14 cellular contexts compared by ENCODE assay signal in the genomic region with DNA sequence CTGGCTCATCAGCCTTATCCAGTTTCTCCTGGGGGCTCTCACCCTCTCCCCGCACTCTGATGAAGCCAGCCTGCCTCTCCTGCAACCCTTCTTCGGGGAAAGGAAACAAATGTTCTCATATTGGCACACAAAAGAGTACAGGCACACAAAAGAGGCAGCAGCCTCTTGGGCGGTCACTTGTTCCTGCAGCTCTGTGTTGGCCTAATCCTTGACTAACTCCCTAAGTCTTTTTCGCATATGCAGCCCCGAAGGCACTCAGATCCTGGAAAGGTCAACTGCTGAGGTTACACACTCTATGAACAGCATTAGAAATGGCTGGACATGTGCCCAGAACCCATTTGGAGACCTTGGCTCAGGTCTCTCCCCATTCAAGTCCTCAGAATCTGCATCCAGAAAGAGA. TPM values are rescaled to one million over a fixed set of nuclear protein-coding genes. Genes with fewer than 3 reads are reported as not detected.
DNase-seq lines count a peak whose midpoint lies in the region; ATAC-seq and TF ChIP-seq lines count a peak whose summit lies in the region.
"Had no signal": no experiment of that assay in that cellular context is flagged by ENCODE, and none has a peak within 500 bp of the region (broad histone marks: within the 10 kb centered on the region; RNA-seq: fewer than 3 reads in every experiment).

No MANE protein-coding gene starts in this region.

- no peak overlapping the region for H2BK12ac ChIP-seq in neuronal stem cell (ENCODE audit: low read length)

- no peak overlapping the region for H4K91ac ChIP-seq in neuronal stem cell (ENCODE audit: low read depth, low read length, poor library complexity)

- H3K4me1 ChIP-seq in ascending aorta (peaks cover 8 to 15% of the 10 kb centered on the region in 2 donors), heart right ventricle (peaks cover 5 to 35% (median 20%) of the 10 kb centered on the region in 9 donors), neuronal stem cell (ENCODE audit: control insufficient read depth in 2 of 2, insufficient read depth in 1 of 2, low read depth in 1 of 2, low read length in 2 of 2) (peaks cover 1 to 3% of the 10 kb centered on the region in 2 donors), tibial artery (peaks cover 0 to 23% (median 19%) of the 10 kb centered on the region in 4 donors)

- H3K27me3 ChIP-seq in ascending aorta: no peaks in the 10 kb centered on the region
- H3K27me3 ChIP-seq in heart right ventricle: no peaks in the 10 kb centered on the region
- H3K27me3 ChIP-seq in neuronal stem cell (ENCODE audit: control insufficient read depth in 3 of 3, insufficient read depth in 3 of 3, low read depth in 1 of 3, low read length in 3 of 3): peaks cover 0 to 6% (median 0%) of the 10 kb centered on the region in 3 experiments
- no peaks in the 10 kb centered on the region for H3K27me3 ChIP-seq in tibial artery

- 39 to 60% methylated on average over 5 of the region's 5 CpGs for WGBS in heart right ventricle, 2 donors
- no CpG with 5 or more reads among the region's 5 CpGs for WGBS in neuronal stem cell (ENCODE audit: extremely low coverage in 2 of 2, insufficient read length in 2 of 2, insufficient replicate concordance in 1 of 2), 2 donors

- no peaks in the 10 kb centered on the region for H3K79me1 ChIP-seq in neuronal stem cell (ENCODE audit: low read depth, low read length)

- no peak overlapping the region for H3K9ac ChIP-seq in neuronal stem cell (ENCODE audit: low read depth, low read length, poor library complexity)

- no peak overlapping the region for H2AFZ ChIP-seq in neuronal stem cell (ENCODE audit: low read length)

- H2AK5ac ChIP-seq in neuronal stem cell (ENCODE audit: low read depth, low read length): no peak overlapping the region

- H3K14ac ChIP-seq in neuronal stem cell (ENCODE audit: low read length): no peak overlapping the region

- H3K9me3 ChIP-seq in ascending aorta (no peaks in the 10 kb centered on the region), heart right ventricle (no peaks in the 10 kb centered on the region), neuronal stem cell (replicated peaks in 1 of 2; ENCODE audit: control insufficient read depth in 2 of 2, insufficient read depth in 1 of 2, low read depth in 1 of 2, low read length in 2 of 2) (no peaks in the 10 kb centered on the region), tibial artery (no peaks in the 10 kb centered on the region)

- intact Hi-C loops in ascending aorta (cut with DNase I) (no loop called here), heart right ventricle (cut with DNase I) (no loop called here), tibial artery (cut with DNase I; ENCODE audit: low total_unique reads) (no loop called here)

- H3K4me3 ChIP-seq in ascending aorta (no peak overlapping the region), heart right ventricle (no peak overlapping the region), neuronal stem cell (ENCODE audit: low read length in 2 of 2) (no peak overlapping the region), tibial artery (no peak overlapping the region)

- H3K27ac ChIP-seq in ascending aorta (peak overlapping the region; percentile 65 to 70), heart right ventricle (peak overlapping the region in 9 of 10 donors; percentile 20 to 67 (median 48)), neuronal stem cell (replicated peaks; ENCODE audit: low read length) (no peak overlapping the region), tibial artery (peak overlapping the region; percentile 67 to 70)

- no peak overlapping the region for H2BK120ac ChIP-seq in neuronal stem cell (ENCODE audit: low read depth, low read length)

- peak overlapping the region; percentile 24 for H3K18ac ChIP-seq in neuronal stem cell (ENCODE audit: low read length)

- H4K8ac ChIP-seq in neuronal stem cell (ENCODE audit: low read depth, low read length): no peak overlapping the region

- peak; percentile 27 to 68 for DNase-seq in ascending aorta (ENCODE audit: low spot score in 2 of 2)
- peak in 1 of 2 donors; percentile 43 for DNase-seq in heart right ventricle
- no peak for DNase-seq in neuronal stem cell (ENCODE audit: low spot score)
- DNase-seq in tibial artery: peak; percentile 61 to 83
- no peak for DNase-seq in islet precursor cell
- DNase-seq in OCI-M2 (lab: John Stamatoyannopoulos, UW; ENCODE audit: unreplicated experiment): no peak
- DNase-seq: activated T-cell treated with anti-CD3 and anti-CD28 coated beads, Interleukin-2, amount 50 U/mL, for 1 hour; amniotic stem cell; NCI-H1048; NCI-H345 had no signal

- no peak overlapping the region for H3K23ac ChIP-seq in neuronal stem cell (ENCODE audit: low read depth, low read length, poor library complexity)

- H2BK15ac ChIP-seq in neuronal stem cell (ENCODE audit: low read length): no peak overlapping the region

- no peak overlapping the region for H2BK5ac ChIP-seq in neuronal stem cell (ENCODE audit: low read length)

- no peak overlapping the region for H3K4me2 ChIP-seq in neuronal stem cell (ENCODE audit: insufficient read depth, low read length, poor library complexity, severe bottlenecking)

- TF ChIP-seq CTCF in ascending aorta (IDR thresholded peaks at IDR 0.05) (no peak), heart right ventricle (IDR thresholded peaks at IDR 0.05) (no peak), tibial artery (IDR thresholded peaks at IDR 0.05) (no peak)

- no peak overlapping the region for H3K4ac ChIP-seq in neuronal stem cell (ENCODE audit: low read length)

- ATAC-seq in heart right ventricle (peak; percentile 31 to 81 (median 72)), GM18868 (IDR thresholded peaks at IDR 0.05; ENCODE audit: unreplicated experiment) (no peak), HG03469 (IDR thresholded peaks at IDR 0.05; ENCODE audit: unreplicated experiment) (no peak)

- H3K36me3 ChIP-seq in ascending aorta (no peaks in the 10 kb centered on the region), heart right ventricle (no peaks in the 10 kb centered on the region), neuronal stem cell (replicated peaks in 1 of 2; ENCODE audit: control insufficient read depth in 2 of 2, insufficient read depth in 2 of 2, low read length in 2 of 2) (no peaks in the 10 kb centered on the region), tibial artery (no peaks in the 10 kb centered on the region)

RNA-seq across cellular contexts. Expression of a gene that starts 7.4 kb away (rescaled TPM):
- total RNA-seq in ascending aorta (not detected), heart right ventricle (1 to 10 TPM in 1 of 10 donors, under 1 TPM in 4, not detected in 5; 0.33 to 3.3 (median 0.42) TPM)
- 1 to 10 TPM; 2.3 to 4.1 TPM for polyA plus RNA-seq in heart right ventricle
- polyA plus RNA-seq in neuronal stem cell (2013, experiment 1 of 2): not detected
- polyA plus RNA-seq in neuronal stem cell (2013, experiment 2 of 2): not detected
- total RNA-seq: B cell had no signal

RNA-seq across cellular contexts. Expression of a gene that starts 25.0 kb away (rescaled TPM):
- total RNA-seq in ascending aorta (3.7 TPM), heart right ventricle (1 to 10 TPM; 3.6 to 7.0 (median 4.4) TPM)
- polyA plus RNA-seq in heart right ventricle: 1 to 10 TPM; 2.9 to 5.9 TPM
- 28.2 TPM for polyA plus RNA-seq in neuronal stem cell (2013, experiment 1 of 2)
- 29.0 TPM for polyA plus RNA-seq in neuronal stem cell (2013, experiment 2 of 2)

RNA-seq across cellular contexts. Expression of a gene that starts 27.7 kb away (rescaled TPM):
- total RNA-seq in ascending aorta: not detected
- 1 to 10 TPM in 6 of 10 donors, under 1 TPM in 4; 0.47 to 3.2 (median 1.2) TPM for total RNA-seq in heart right ventricle
- polyA plus RNA-seq in heart right ventricle: under 1 TPM; 0.20 to 0.59 TPM
- 26.0 TPM for polyA plus RNA-seq in neuronal stem cell (2013, experiment 1 of 2)
- 24.4 TPM for polyA plus RNA-seq in neuronal stem cell (2013, experiment 2 of 2)
- polyA plus RNA-seq: IgD-negative memory B cell had no signal

Comparison
In these comparisons a context has a peak if more than half of its experiments do, and no peak if none do; other contexts are left out.
1. DNase-seq: peak in ascending aorta (2 of 2) and tibial artery (2 of 2); none in neuronal stem cell (single experiment), islet precursor cell (single experiment) and OCI-M2 (single experiment).
2. ATAC-seq: peak in heart right ventricle (8 of 8); none in GM18868 (single experiment) and HG03469 (single experiment).